ENCODE assay signal across 12 cellular contexts in genomic region chr12:122880155-122880605, GRCh38. TPM values are rescaled to one million over a fixed set of nuclear protein-coding genes. Genes with fewer than 3 reads are reported as not detected.
DNase-seq lines count a peak whose midpoint lies in the region; ATAC-seq and TF ChIP-seq lines count a peak whose summit lies in the region.
"Had no signal": no experiment of that assay in that cellular context is flagged by ENCODE, and none has a peak within 500 bp of the region (broad histone marks: within the 10 kb centered on the region; RNA-seq: fewer than 3 reads in every experiment).

No MANE protein-coding gene starts in this region.

- peak overlapping the region; percentile 73 for H3K27ac Mint-ChIP-seq in neural crest cell (ENCODE audit: unreplicated experiment)
- H3K27ac Mint-ChIP-seq in CD14-positive monocyte, result no peak overlapping the region
- H3K27ac Mint-ChIP-seq in activated T-cell treated with anti-CD3 and anti-CD28 coated beads, Interleukin-2, amount 50 U/mL, for 24 hours, result no peak overlapping the region

- DNase-seq in AG20443 (ENCODE audit: low spot score) (peak; percentile 3), NCI-H2171 (lab: John Stamatoyannopoulos, UW) (peak; percentile 19), fibroblast of gingiva (ENCODE audit: low read depth) (peak; percentile 18), neural crest cell (ENCODE audit: low read depth, low spot score) (no peak), CD14-positive monocyte (ENCODE audit: low spot score) (no peak), COLO668 (lab: John Stamatoyannopoulos, UW; ENCODE audit: unreplicated experiment) (no peak)
- no peak for DNase-seq in activated T-cell treated with anti-CD3 and anti-CD28 coated beads, Interleukin-2, amount 50 U/mL, for 24 hours
- DNase-seq: activated T-cell treated with anti-CD3 and anti-CD28 coated beads, Interleukin-2, amount 50 U/mL, for 1 hour; BE2C; esophagus squamous epithelium; RPMI8226 had no signal

- no peak for TF ChIP-seq CTCF in neural crest cell (conservative IDR thresholded peaks at IDR 0.05)
- TF ChIP-seq CTCF in CD14-positive monocyte (IDR thresholded peaks at IDR 0.05), result no peak

- no peaks in the 10 kb centered on the region for H3K27me3 Mint-ChIP-seq in neural crest cell (ENCODE audit: low read depth)
- H3K27me3 Mint-ChIP-seq in CD14-positive monocyte (ENCODE audit: low read depth in 3 of 3), result peaks cover 5 to 46% (median 11%) of the 10 kb centered on the region in 3 donors
- peaks cover 27% of the 10 kb centered on the region for H3K27me3 Mint-ChIP-seq in activated T-cell treated with anti-CD3 and anti-CD28 coated beads, Interleukin-2, amount 50 U/mL, for 24 hours

- intact Hi-C loops in CD14-positive monocyte (cut with micrococcal nuclease), result loop anchor here in 1 of 2 donors (5.0 kb wide), 1 partner anchor 72 kb away; no protein-coding TSS in a partner anchor

- H3K9me3 Mint-ChIP-seq in neural crest cell (no peaks in the 10 kb centered on the region), CD14-positive monocyte (peaks cover 0 to 4% (median 0%) of the 10 kb centered on the region in 7 donors)
- peaks cover 1% of the 10 kb centered on the region for H3K9me3 Mint-ChIP-seq in activated T-cell treated with anti-CD3 and anti-CD28 coated beads, Interleukin-2, amount 50 U/mL, for 24 hours

- peaks cover 65% of the 10 kb centered on the region for H3K4me1 Mint-ChIP-seq in neural crest cell
- peaks cover 84% of the 10 kb centered on the region for H3K4me1 Mint-ChIP-seq in CD14-positive monocyte
- H3K4me1 Mint-ChIP-seq in activated T-cell treated with anti-CD3 and anti-CD28 coated beads, Interleukin-2, amount 50 U/mL, for 24 hours (ENCODE audit: low read depth), result peaks cover 97% of the 10 kb centered on the region

- no peak overlapping the region for H3K4me3 Mint-ChIP-seq in neural crest cell
- H3K4me3 Mint-ChIP-seq in CD14-positive monocyte, result no peak overlapping the region
- H3K4me3 Mint-ChIP-seq in activated T-cell treated with anti-CD3 and anti-CD28 coated beads, Interleukin-2, amount 50 U/mL, for 24 hours, result no peak overlapping the region

- no peaks in the 10 kb centered on the region for H3K36me3 Mint-ChIP-seq in neural crest cell (ENCODE audit: low read depth)
- peaks cover 52 to 66% of the 10 kb centered on the region in 2 donors for H3K36me3 Mint-ChIP-seq in CD14-positive monocyte
- H3K36me3 Mint-ChIP-seq in activated T-cell treated with anti-CD3 and anti-CD28 coated beads, Interleukin-2, amount 50 U/mL, for 24 hours (ENCODE audit: low read depth), result peaks cover 37% of the 10 kb centered on the region

- ATAC-seq in HG03108 (IDR thresholded peaks at IDR 0.05; ENCODE audit: unreplicated experiment), result no peak

RNA-seq across cellular contexts. Expression of gene VPS37B, which starts 15.7 kb away (rescaled TPM):
- total RNA-seq in neural crest cell, result 40.9 and 41.5 TPM in 2 replicates
- polyA plus RNA-seq in CD14-positive monocyte, result 10 to 100 TPM; 12.3 to 16.4 TPM

RNA-seq across cellular contexts. Expression of gene HIP1R, which starts 44.9 kb away (rescaled TPM):
- 20.7 and 23.2 TPM in 2 replicates for total RNA-seq in neural crest cell
- polyA plus RNA-seq in CD14-positive monocyte, result under 1 TPM in 1 of 2 donors, not detected in 1; 0.09 TPM

Comparison
In these comparisons a context has a peak if more than half of its experiments do, and no peak if none do; other contexts are left out.
1. DNase-seq: peak in AG20443 (single experiment), NCI-H2171 (single experiment) and fibroblast of gingiva (single experiment); none in neural crest cell (single experiment), CD14-positive monocyte (single experiment), COLO668 (single experiment) and activated T-cell treated with anti-CD3 and anti-CD28 coated beads, Interleukin-2, amount 50 U/mL, for 24 hours (single experiment).